1 cellular context compared by ENCODE assay signal in the genomic region with DNA sequence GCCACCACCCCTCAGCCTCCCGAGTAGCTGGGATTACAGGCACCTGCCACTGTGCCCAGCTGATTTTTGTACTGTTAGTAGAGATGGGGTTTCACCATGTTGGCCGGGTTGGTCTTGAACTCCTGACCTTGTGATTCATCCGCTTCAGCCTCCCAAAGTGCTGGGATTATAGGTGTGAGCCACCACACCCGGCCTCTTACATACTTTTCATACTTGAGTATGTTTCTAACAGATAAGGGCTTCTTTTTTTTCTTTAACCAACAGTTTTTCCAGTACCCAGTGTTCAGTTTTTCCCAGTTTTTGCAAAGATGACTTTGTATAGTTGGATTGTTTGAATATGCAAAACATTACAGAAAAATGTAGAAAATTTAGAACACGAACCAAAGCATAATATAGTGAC.
TF ChIP-seq lines count a peak whose summit lies in the region.

No MANE protein-coding gene starts in this region.

TF ChIP-seq in GM23338, 12 proteins besides CTCF, POLR2A, EP300 and RAD21:
- TF ChIP-seq, protein P1, sequence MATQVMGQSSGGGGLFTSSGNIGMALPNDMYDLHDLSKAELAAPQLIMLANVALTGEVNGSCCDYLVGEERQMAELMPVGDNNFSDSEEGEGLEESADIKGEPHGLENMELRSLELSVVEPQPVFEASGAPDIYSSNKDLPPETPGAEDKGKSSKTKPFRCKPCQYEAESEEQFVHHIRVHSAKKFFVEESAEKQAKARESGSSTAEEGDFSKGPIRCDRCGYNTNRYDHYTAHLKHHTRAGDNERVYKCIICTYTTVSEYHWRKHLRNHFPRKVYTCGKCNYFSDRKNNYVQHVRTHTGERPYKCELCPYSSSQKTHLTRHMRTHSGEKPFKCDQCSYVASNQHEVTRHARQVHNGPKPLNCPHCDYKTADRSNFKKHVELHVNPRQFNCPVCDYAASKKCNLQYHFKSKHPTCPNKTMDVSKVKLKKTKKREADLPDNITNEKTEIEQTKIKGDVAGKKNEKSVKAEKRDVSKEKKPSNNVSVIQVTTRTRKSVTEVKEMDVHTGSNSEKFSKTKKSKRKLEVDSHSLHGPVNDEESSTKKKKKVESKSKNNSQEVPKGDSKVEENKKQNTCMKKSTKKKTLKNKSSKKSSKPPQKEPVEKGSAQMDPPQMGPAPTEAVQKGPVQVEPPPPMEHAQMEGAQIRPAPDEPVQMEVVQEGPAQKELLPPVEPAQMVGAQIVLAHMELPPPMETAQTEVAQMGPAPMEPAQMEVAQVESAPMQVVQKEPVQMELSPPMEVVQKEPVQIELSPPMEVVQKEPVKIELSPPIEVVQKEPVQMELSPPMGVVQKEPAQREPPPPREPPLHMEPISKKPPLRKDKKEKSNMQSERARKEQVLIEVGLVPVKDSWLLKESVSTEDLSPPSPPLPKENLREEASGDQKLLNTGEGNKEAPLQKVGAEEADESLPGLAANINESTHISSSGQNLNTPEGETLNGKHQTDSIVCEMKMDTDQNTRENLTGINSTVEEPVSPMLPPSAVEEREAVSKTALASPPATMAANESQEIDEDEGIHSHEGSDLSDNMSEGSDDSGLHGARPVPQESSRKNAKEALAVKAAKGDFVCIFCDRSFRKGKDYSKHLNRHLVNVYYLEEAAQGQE (IDR thresholded peaks at IDR 0.05; ENCODE audit: unreplicated experiment): no peak
- no peak for TF ChIP-seq EZH2 (IDR thresholded peaks at IDR 0.05; ENCODE audit: low read depth, unreplicated experiment)
- TF ChIP-seq ZNF331 (CRISPR knock-in tag; IDR thresholded peaks at IDR 0.05; ENCODE audit: low read depth): no peak
- no peak for TF ChIP-seq POLR2AphosphoS5 (IDR thresholded peaks at IDR 0.05; ENCODE audit: low read depth)
- TF ChIP-seq, protein P2, sequence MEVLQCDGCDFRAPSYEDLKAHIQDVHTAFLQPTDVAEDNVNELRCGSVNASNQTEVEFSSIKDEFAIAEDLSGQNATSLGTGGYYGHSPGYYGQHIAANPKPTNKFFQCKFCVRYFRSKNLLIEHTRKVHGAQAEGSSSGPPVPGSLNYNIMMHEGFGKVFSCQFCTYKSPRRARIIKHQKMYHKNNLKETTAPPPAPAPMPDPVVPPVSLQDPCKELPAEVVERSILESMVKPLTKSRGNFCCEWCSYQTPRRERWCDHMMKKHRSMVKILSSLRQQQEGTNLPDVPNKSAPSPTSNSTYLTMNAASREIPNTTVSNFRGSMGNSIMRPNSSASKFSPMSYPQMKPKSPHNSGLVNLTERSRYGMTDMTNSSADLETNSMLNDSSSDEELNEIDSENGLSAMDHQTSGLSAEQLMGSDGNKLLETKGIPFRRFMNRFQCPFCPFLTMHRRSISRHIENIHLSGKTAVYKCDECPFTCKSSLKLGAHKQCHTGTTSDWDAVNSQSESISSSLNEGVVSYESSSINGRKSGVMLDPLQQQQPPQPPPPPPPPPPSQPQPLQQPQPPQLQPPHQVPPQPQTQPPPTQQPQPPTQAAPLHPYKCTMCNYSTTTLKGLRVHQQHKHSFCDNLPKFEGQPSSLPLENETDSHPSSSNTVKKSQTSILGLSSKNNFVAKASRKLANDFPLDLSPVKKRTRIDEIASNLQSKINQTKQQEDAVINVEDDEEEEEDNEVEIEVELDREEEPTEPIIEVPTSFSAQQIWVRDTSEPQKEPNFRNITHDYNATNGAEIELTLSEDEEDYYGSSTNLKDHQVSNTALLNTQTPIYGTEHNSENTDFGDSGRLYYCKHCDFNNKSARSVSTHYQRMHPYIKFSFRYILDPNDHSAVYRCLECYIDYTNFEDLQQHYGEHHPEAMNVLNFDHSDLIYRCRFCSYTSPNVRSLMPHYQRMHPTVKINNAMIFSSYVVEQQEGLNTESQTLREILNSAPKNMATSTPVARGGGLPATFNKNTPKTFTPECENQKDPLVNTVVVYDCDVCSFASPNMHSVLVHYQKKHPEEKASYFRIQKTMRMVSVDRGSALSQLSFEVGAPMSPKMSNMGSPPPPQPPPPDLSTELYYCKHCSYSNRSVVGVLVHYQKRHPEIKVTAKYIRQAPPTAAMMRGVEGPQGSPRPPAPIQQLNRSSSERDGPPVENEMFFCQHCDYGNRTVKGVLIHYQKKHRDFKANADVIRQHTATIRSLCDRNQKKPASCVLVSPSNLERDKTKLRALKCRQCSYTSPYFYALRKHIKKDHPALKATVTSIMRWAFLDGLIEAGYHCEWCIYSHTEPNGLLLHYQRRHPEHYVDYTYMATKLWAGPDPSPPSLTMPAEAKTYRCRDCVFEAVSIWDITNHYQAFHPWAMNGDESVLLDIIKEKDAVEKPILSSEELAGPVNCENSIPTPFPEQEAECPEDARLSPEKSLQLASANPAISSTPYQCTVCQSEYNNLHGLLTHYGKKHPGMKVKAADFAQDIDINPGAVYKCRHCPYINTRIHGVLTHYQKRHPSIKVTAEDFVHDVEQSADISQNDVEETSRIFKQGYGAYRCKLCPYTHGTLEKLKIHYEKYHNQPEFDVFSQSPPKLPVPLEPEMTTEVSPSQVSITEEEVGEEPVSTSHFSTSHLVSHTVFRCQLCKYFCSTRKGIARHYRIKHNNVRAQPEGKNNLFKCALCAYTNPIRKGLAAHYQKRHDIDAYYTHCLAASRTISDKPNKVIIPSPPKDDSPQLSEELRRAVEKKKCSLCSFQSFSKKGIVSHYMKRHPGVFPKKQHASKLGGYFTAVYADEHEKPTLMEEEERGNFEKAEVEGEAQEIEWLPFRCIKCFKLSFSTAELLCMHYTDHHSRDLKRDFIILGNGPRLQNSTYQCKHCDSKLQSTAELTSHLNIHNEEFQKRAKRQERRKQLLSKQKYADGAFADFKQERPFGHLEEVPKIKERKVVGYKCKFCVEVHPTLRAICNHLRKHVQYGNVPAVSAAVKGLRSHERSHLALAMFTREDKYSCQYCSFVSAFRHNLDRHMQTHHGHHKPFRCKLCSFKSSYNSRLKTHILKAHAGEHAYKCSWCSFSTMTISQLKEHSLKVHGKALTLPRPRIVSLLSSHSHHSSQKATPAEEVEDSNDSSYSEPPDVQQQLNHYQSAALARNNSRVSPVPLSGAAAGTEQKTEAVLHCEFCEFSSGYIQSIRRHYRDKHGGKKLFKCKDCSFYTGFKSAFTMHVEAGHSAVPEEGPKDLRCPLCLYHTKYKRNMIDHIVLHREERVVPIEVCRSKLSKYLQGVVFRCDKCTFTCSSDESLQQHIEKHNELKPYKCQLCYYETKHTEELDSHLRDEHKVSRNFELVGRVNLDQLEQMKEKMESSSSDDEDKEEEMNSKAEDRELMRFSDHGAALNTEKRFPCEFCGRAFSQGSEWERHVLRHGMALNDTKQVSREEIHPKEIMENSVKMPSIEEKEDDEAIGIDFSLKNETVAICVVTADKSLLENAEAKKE (CRISPR knock-in tag; IDR thresholded peaks at IDR 0.05): no peak
- no peak for TF ChIP-seq STAT1 (IDR thresholded peaks at IDR 0.05; ENCODE audit: unreplicated experiment)
- no peak for TF ChIP-seq JUNB (IDR thresholded peaks at IDR 0.05; ENCODE audit: unreplicated experiment)
- TF ChIP-seq ZNF114 (CRISPR knock-in tag; IDR thresholded peaks at IDR 0.05): no peak
- TF ChIP-seq CREB1 (CRISPR knock-in tag; IDR thresholded peaks at IDR 0.05; ENCODE audit: low read depth): no peak
- TF ChIP-seq, protein P3, sequence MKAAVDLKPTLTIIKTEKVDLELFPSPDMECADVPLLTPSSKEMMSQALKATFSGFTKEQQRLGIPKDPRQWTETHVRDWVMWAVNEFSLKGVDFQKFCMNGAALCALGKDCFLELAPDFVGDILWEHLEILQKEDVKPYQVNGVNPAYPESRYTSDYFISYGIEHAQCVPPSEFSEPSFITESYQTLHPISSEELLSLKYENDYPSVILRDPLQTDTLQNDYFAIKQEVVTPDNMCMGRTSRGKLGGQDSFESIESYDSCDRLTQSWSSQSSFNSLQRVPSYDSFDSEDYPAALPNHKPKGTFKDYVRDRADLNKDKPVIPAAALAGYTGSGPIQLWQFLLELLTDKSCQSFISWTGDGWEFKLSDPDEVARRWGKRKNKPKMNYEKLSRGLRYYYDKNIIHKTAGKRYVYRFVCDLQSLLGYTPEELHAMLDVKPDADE (IDR thresholded peaks at IDR 0.05): no peak
- TF ChIP-seq NANOG (IDR thresholded peaks at IDR 0.05; ENCODE audit: borderline replicate concordance): no peak
- no peak for TF ChIP-seq EZH2phosphoT487 (IDR thresholded peaks at IDR 0.05; ENCODE audit: unreplicated experiment)
